Comparison of ENCODE assay signal across 8 cellular contexts in genomic region chr4:109433281-109434006, GRCh38. TPM values are rescaled to one million over a fixed set of nuclear protein-coding genes. Genes with fewer than 3 reads are reported as not detected.
A peak's percentile ranks its signal among the peaks of the same experiment; 100 is the strongest.
DNase-seq lines count a peak whose midpoint lies in the region; TF ChIP-seq lines count a peak whose summit lies in the region.

SEC24B (plus strand) TSS chr4:109433815; CDS start chr4:109433870, 55 bp downstream.

- H3K9me2 ChIP-seq in SK-N-SH: no peaks in the 10 kb centered on the region

- peaks cover 24% of the 10 kb centered on the region for H3K79me2 ChIP-seq in H9 (ENCODE audit: insufficient read depth, low read length)
- H3K79me2 ChIP-seq in SK-N-SH (ENCODE audit: insufficient read depth): peaks cover 61% of the 10 kb centered on the region

- H4K91ac ChIP-seq in H9 (ENCODE audit: insufficient read length, low read depth, low read length): no peak within 1 kb of the TSS

- CTCF ChIA-PET in SK-N-SH (lab: Yijun Ruan, JAX): interaction anchor here (0.6 to 3.3 kb wide), 58 partner anchors 8 to 1083 kb away, joined by 3 to 20 read pairs (median 4); partner anchors contain the start of genes CASP6, CFI, GAR1 and MCUB

- peaks cover 2 to 14% (median 13%) of the 10 kb centered on the region in 3 experiments; a peak in 5 of 7 replicates for H3K36me3 Mint-ChIP-seq in H9 (ENCODE audit: insufficient read depth in 1 of 3, low read depth in 3 of 3)

- peak within 1 kb of the TSS; percentile 99 for H3K14ac ChIP-seq in H9 (ENCODE audit: insufficient read depth, low read length)

- no peak within 1 kb of the TSS for H2BK15ac ChIP-seq in H9 (ENCODE audit: low read depth, low read length)

- H2AFZ ChIP-seq in H9 (ENCODE audit: low read length) (peak within 1 kb of the TSS; percentile 70), SK-N-SH (ENCODE audit: low read depth) (peak within 1 kb of the TSS; percentile 97)

- no CpG with 5 or more reads among the region's 87 CpGs for WGBS in H9 (ENCODE audit: extremely low coverage, insufficient read length, low lambda C conversion rate)
- WGBS in SK-N-SH (ENCODE audit: low lambda C conversion rate): 1% methylated on average over 6 of the region's 87 CpGs
- 0% methylated on average over 55 to 87 of the region's 87 CpGs for WGBS in ovary, 3 donors
- WGBS in thyroid gland, 2 donors: 0 to 1% methylated on average over 45 of the region's 87 CpGs

- H3K27me3 Mint-ChIP-seq in H9 (ENCODE audit: low read depth): no peaks in the 10 kb centered on the region

- DNase-seq in GM03348 (ENCODE audit: low spot score): peak; percentile 92
- peak; percentile 82 for DNase-seq in H9
- peak; percentile 72 for DNase-seq in M059J (ENCODE audit: low read depth)
- peak; percentile 93 for DNase-seq in SK-N-SH
- peak; percentile 90 for DNase-seq in activated naive CD4-positive, alpha-beta T cell treated with anti-CD3 and anti-CD28 coated beads, Interleukin-2, amount 50 U/mL, for 16 hours
- DNase-seq in glomerular visceral epithelial cell (ENCODE audit: extremely low spot score): peak; percentile 88
- DNase-seq in ovary: peak; percentile 79 to 88 (median 86)
- peak; percentile 91 to 92 for DNase-seq in thyroid gland

- TF ChIP-seq POLR2A in ovary (IDR thresholded peaks at IDR 0.05): peak; percentile 61
- peak in 1 of 2 donors; percentile 89 for TF ChIP-seq POLR2A in thyroid gland (IDR thresholded peaks at IDR 0.05)

- H4K20me1 ChIP-seq in H9 (ENCODE audit: control insufficient read depth, insufficient read depth, insufficient read length) (no peaks in the 10 kb centered on the region), SK-N-SH (ENCODE audit: insufficient read depth) (peaks cover 43% of the 10 kb centered on the region)

- H3K4me1 ChIP-seq in H9 (ENCODE audit: insufficient read depth, low read length): peaks cover 2% of the 10 kb centered on the region; the same call in 1 of the 2 replicates
- H3K4me1 ChIP-seq in SK-N-SH (ENCODE audit: control insufficient read depth in 1 of 2, insufficient read depth in 2 of 2, low read depth in 1 of 2, low read length in 1 of 2): peaks cover 17 to 19% of the 10 kb centered on the region in 2 experiments
- H3K4me1 ChIP-seq in ovary (ENCODE audit: insufficient read depth): peaks cover 9% of the 10 kb centered on the region
- H3K4me1 ChIP-seq in thyroid gland: peaks cover 21 to 30% of the 10 kb centered on the region in 2 donors

- no peak within 1 kb of the TSS for H3K27ac ChIP-seq in H9 (ENCODE audit: insufficient read length, low read depth, low read length)
- peak within 1 kb of the TSS; percentile 34 to 82 for H3K27ac ChIP-seq in SK-N-SH (ENCODE audit: low read depth in 2 of 2, low read length in 1 of 2)
- peak within 1 kb of the TSS; percentile 92 to 97 for H3K27ac ChIP-seq in ovary
- H3K27ac ChIP-seq in thyroid gland: peak within 1 kb of the TSS; percentile 86 to 95 (median 86)

- H3F3A ChIP-seq in SK-N-SH (replicated peaks; ENCODE audit: insufficient read depth): peaks cover 8% of the 10 kb centered on the region

- H2BK20ac ChIP-seq in H9 (ENCODE audit: low read depth, low read length, poor library complexity, severe bottlenecking): no peak within 1 kb of the TSS

- TF ChIP-seq EP300 in SK-N-SH (IDR thresholded peaks at IDR 0.05; ENCODE audit: borderline replicate concordance in 1 of 2, low read depth in 1 of 2, low read length in 1 of 2) (no peak), ovary (IDR thresholded peaks at IDR 0.05) (no peak)

- peak within 1 kb of the TSS; percentile 76 to 98 (median 93); a peak in 6 of 7 replicates for H3K27ac Mint-ChIP-seq in H9

- peaks cover 36 to 42% of the 10 kb centered on the region in 2 experiments for H3K4me1 Mint-ChIP-seq in H9

- H3K4me2 ChIP-seq in H9 (ENCODE audit: insufficient read depth, insufficient read length, low read length) (peak within 1 kb of the TSS; percentile 81), SK-N-SH (peak within 1 kb of the TSS; percentile 87)

- no peak within 1 kb of the TSS for H2BK5ac ChIP-seq in H9 (ENCODE audit: insufficient read length, low read length)

- no peak within 1 kb of the TSS; the same call in 1 of the 2 replicates for H3K4ac ChIP-seq in H9 (ENCODE audit: low read depth, low read length)

- H3K4me3 ChIP-seq in SK-N-SH (ENCODE audit: low read depth in 2 of 2, low read length in 1 of 2) (peak within 1 kb of the TSS; percentile 88 to 89), ovary (peak within 1 kb of the TSS; percentile 62), thyroid gland (replicated peaks in 1 of 3) (peak within 1 kb of the TSS; percentile 49 to 70 (median 55))

- H3K9me3 Mint-ChIP-seq in H9: no peaks in the 10 kb centered on the region

- no peak within 1 kb of the TSS for H3T11ph ChIP-seq in H9 (ENCODE audit: low read length)

- peaks cover 15 to 16% of the 10 kb centered on the region in 2 experiments for H3K36me3 ChIP-seq in SK-N-SH (replicated peaks in 1 of 2; ENCODE audit: control insufficient read depth in 1 of 2, insufficient read depth in 2 of 2, low read length in 1 of 2)
- H3K36me3 ChIP-seq in ovary: no peaks in the 10 kb centered on the region
- H3K36me3 ChIP-seq in thyroid gland: no peaks in the 10 kb centered on the region

- no peaks in the 10 kb centered on the region for H3K27me3 ChIP-seq in H9 (ENCODE audit: insufficient read depth, low read length)
- H3K27me3 ChIP-seq in SK-N-SH (ENCODE audit: insufficient read depth): no peaks in the 10 kb centered on the region
- H3K27me3 ChIP-seq in ovary: no peaks in the 10 kb centered on the region
- H3K27me3 ChIP-seq in thyroid gland: no peaks in the 10 kb centered on the region

- intact Hi-C loops in ovary (cut with DNase I) (loop anchor here in 3 of 4 donors (5.0 to 10.0 kb wide), 6 partner anchors 129 to 384 kb away; partner anchors contain the start of genes CASP6 (in 1 of the 3), GAR1 (in 1 of the 3), MCUB (in 1 of the 3) and PLA2G12A (in 1 of the 3)), thyroid gland (cut with DNase I) (loop anchor here (5.0 to 10.0 kb wide), 4 partner anchors 121 to 374 kb away; partner anchors contain the start of genes CASP6 and PLA2G12A)

- peak within 1 kb of the TSS; percentile 78 to 88 for H3K4me3 Mint-ChIP-seq in H9

- H3K79me1 ChIP-seq in H9 (ENCODE audit: insufficient read depth, low read depth, low read length, poor library complexity, severe bottlenecking): peaks cover 5% of the 10 kb centered on the region

- H3K9ac ChIP-seq in H9 (ENCODE audit: extremely low read depth, insufficient read length, low read length): peak within 1 kb of the TSS; percentile 91
- H3K9ac ChIP-seq in SK-N-SH: peak within 1 kb of the TSS; percentile 80

- H3K18ac ChIP-seq in H9 (ENCODE audit: insufficient read length, low read depth, low read length): peak within 1 kb of the TSS; percentile 98

- no peak within 1 kb of the TSS for H4K5ac ChIP-seq in H9 (ENCODE audit: insufficient read length, low read depth, low read length)

- H2BK120ac ChIP-seq in H9 (ENCODE audit: low read depth, low read length, poor library complexity, severe bottlenecking): no peak within 1 kb of the TSS

- H3K9me3 ChIP-seq in H9 (ENCODE audit: control insufficient read depth, low read depth, low read length): no peaks in the 10 kb centered on the region
- H3K9me3 ChIP-seq in SK-N-SH: no peaks in the 10 kb centered on the region
- no peaks in the 10 kb centered on the region for H3K9me3 ChIP-seq in ovary
- H3K9me3 ChIP-seq in thyroid gland: no peaks in the 10 kb centered on the region

- no peak within 1 kb of the TSS for H3K23ac ChIP-seq in H9 (ENCODE audit: insufficient read length, low read depth, low read length)

- peak; percentile 98 for TF ChIP-seq CTCF in H9 (conservative IDR thresholded peaks at IDR 0.05)
- peak; percentile 80 for TF ChIP-seq CTCF in SK-N-SH (IDR thresholded peaks at IDR 0.05)
- TF ChIP-seq CTCF in ovary (IDR thresholded peaks at IDR 0.05): peak; percentile 86 to 98 (median 96)
- peak in 5 of 6 experiments; percentile 23 to 95 (median 92) for TF ChIP-seq CTCF in thyroid gland (IDR thresholded peaks at IDR 0.05)

- no peak within 1 kb of the TSS for H3K56ac ChIP-seq in H9 (ENCODE audit: insufficient read length, low read depth, low read length)

- no peak within 1 kb of the TSS for H4K8ac ChIP-seq in H9 (replicated peaks; ENCODE audit: insufficient read length, low read depth, low read length)

- no peak within 1 kb of the TSS for H2BK12ac ChIP-seq in H9 (ENCODE audit: insufficient read length, low read depth, low read length)

- POLR2A ChIA-PET in SK-N-SH (lab: Yijun Ruan, JAX): interaction anchor here (1.1 kb wide), 1 partner anchor 1248 kb away, joined by 3 read pairs; no protein-coding TSS in a partner anchor

- peak; percentile 42 for TF ChIP-seq RAD21 in SK-N-SH (IDR thresholded peaks at IDR 0.05; ENCODE audit: low read length)

- no peak within 1 kb of the TSS for H2AK5ac ChIP-seq in H9 (ENCODE audit: insufficient read length, low read length)

- peaks cover 13% of the 10 kb centered on the region for H3K23me2 ChIP-seq in H9 (ENCODE audit: insufficient read length, low read depth, low read length, poor library complexity, severe bottlenecking)

RNA-seq across cellular contexts. Expression of gene SEC24B, which starts in this region (rescaled TPM):
- total RNA-seq in H9 (2021) (26.9 and 27.1 TPM in 2 replicates), ovary (10 to 100 TPM; 31.1 to 40.7 (median 33.8) TPM), thyroid gland (10 to 100 TPM; 39.5 to 49.1 (median 42.6) TPM)
- total RNA-seq in M059J (2014; rRNA removed; shearing (Covaris generic)): 12.9 and 18.6 TPM in 2 replicates
- polyA plus RNA-seq in SK-N-SH (2012; rRNA removed) (23.0 and 34.4 TPM in 2 replicates), ovary (10 to 100 TPM; 17.2 to 35.6 TPM)
- polyA plus RNA-seq in SK-N-SH (2012; cell fraction: cytosol; rRNA removed): 23.0 and 24.5 TPM in 2 replicates
- polyA plus RNA-seq in SK-N-SH (2012; cell fraction: nucleus; rRNA removed): 23.0 and 48.5 TPM in 2 replicates
